Comparison of ENCODE assay signal across 27 cellular contexts in the genomic region with DNA sequence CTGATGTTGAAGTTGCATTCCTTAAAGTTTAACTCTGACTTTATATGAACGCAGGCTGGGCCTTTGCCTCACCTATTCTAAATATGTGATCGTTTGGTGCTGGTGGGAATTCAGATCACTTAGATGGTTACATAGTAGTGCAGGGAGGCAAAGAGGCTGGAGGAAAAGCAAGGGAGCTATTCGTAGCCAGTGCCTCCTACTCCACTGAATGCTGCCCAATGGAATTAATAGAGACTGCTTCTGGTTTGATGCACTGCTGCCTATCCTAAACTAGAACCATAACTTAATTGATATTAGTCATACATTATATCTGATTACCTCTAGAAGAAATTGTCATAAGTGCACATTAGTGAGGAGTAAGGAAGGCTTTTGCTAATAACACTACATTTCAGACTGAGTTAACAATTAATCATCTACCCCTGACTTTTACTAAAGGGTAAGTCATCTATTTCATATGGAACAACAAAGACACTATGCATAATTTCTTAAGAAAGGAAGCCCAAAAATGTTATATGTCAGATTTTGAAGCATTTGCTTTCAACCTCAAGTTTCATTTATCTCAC.
DNase-seq lines count a peak whose midpoint lies in the region; ATAC-seq and TF ChIP-seq lines count a peak whose summit lies in the region.
"Had no signal": no experiment of that assay in that cellular context is flagged by ENCODE, and none has a peak within 500 bp of the region (broad histone marks: within the 10 kb centered on the region; RNA-seq: fewer than 3 reads in every experiment).

No MANE protein-coding gene starts in this region.

- no peaks in the 10 kb centered on the region for H3K27me3 ChIP-seq in SK-N-SH (ENCODE audit: insufficient read depth)
- H3K27me3 ChIP-seq: BE2C; BLaER1; BLaER1 treated with 17β-estradiol and CSF1 and Interleukin-3, amounts not matched to agents 10 nM and 100 nM had no signal

- no peak overlapping the region for H3K9ac ChIP-seq in SK-N-SH
- H3K9ac ChIP-seq: BLaER1; BLaER1 treated with 17β-estradiol and CSF1 and Interleukin-3, amounts not matched to agents 10 nM and 100 nM had no signal

- H3K4me1 ChIP-seq in SK-N-SH (ENCODE audit: control insufficient read depth in 1 of 2, insufficient read depth in 2 of 2, low read depth in 1 of 2, low read length in 1 of 2) = peaks cover 0 to 10% of the 10 kb centered on the region in 2 experiments; a peak in 2 of 4 replicates
- H3K4me1 ChIP-seq: A549; BE2C; BLaER1; BLaER1 treated with 17β-estradiol and CSF1 and Interleukin-3, amounts not matched to agents 10 nM and 100 nM; Caco-2 had no signal

- no peak for TF ChIP-seq RAD21 in SK-N-SH (IDR thresholded peaks at IDR 0.05; ENCODE audit: low read length)

- DNase-seq in SK-N-SH = no peak
- DNase-seq: 8988T; ACHN; AML-193; BE2C; C1 segment of cervical spinal cord; Caco-2; Calu3; CD4-positive, alpha-beta memory T cell; CD4-positive, alpha-beta T cell; CD4-positive, CD25-positive, alpha-beta regulatory T cell; CD8-positive, alpha-beta memory T cell; CD8-positive, alpha-beta T cell; COR-L47; DMS 273 treated with DMSO at 0.1 percent for 48 hours; DMS153; DMS53; DMS79; DMS79 treated with DMSO at 0.1 percent for 48 hours; DND-41; EL had no signal

- H3K79me2 ChIP-seq in SK-N-SH (ENCODE audit: insufficient read depth) = no peaks in the 10 kb centered on the region

- no peaks in the 10 kb centered on the region for H4K20me1 ChIP-seq in SK-N-SH (ENCODE audit: insufficient read depth)
- H4K20me1 ChIP-seq: BLaER1; BLaER1 treated with 17β-estradiol and CSF1 and Interleukin-3, amounts not matched to agents 10 nM and 100 nM had no signal

- no peaks in the 10 kb centered on the region for H3F3A ChIP-seq in SK-N-SH (replicated peaks; ENCODE audit: insufficient read depth)

- no peak overlapping the region for H3K4me2 ChIP-seq in SK-N-SH
- H3K4me2 ChIP-seq: A549; BLaER1; BLaER1 treated with 17β-estradiol and CSF1 and Interleukin-3, amounts not matched to agents 10 nM and 100 nM had no signal

- POLR2A ChIA-PET in SK-N-SH (lab: Yijun Ruan, JAX) = no interaction called here

- no peaks in the 10 kb centered on the region for H3K9me3 ChIP-seq in SK-N-SH
- H3K9me3 ChIP-seq: A549; BE2C; BLaER1; BLaER1 treated with 17β-estradiol and CSF1 and Interleukin-3, amounts not matched to agents 10 nM and 100 nM; Caco-2 had no signal

- peak; percentile 91 for ATAC-seq in SK-N-SH treated with all-trans-retinoic acid at 6 μM for 48 hours
- ATAC-seq: A549; CD8-positive, alpha-beta T cell had no signal

- H3K4me3 ChIP-seq in SK-N-SH (ENCODE audit: low read depth in 2 of 2, low read length in 1 of 2) = no peak overlapping the region
- H3K4me3 ChIP-seq: A549; BLaER1; BLaER1 treated with 17β-estradiol and CSF1 and Interleukin-3, amounts not matched to agents 10 nM and 100 nM had no signal

- no peak overlapping the region for H3K27ac ChIP-seq in SK-N-SH (ENCODE audit: low read depth in 2 of 2, low read length in 1 of 2)
- H3K27ac ChIP-seq: 22Rv1; A549; BLaER1; BLaER1 treated with 17β-estradiol and CSF1 and Interleukin-3, amounts not matched to agents 10 nM and 100 nM; C4-2B had no signal

- 23% methylated on average over 3 of the region's 3 CpGs for WGBS in SK-N-SH (ENCODE audit: low lambda C conversion rate)

- 0 out of 4 replicates have a peak, but pooled peaks of 1 of the 2 experiments have one; percentile 25 for TF ChIP-seq EP300 in SK-N-SH (IDR thresholded peaks at IDR 0.05; ENCODE audit: borderline replicate concordance in 1 of 2, low read depth in 1 of 2, low read length in 1 of 2)

- H3K9me2 ChIP-seq in SK-N-SH = no peaks in the 10 kb centered on the region

- H2AFZ ChIP-seq in SK-N-SH (ENCODE audit: low read depth) = no peak overlapping the region

- H3K36me3 ChIP-seq in SK-N-SH (replicated peaks in 1 of 2; ENCODE audit: control insufficient read depth in 1 of 2, insufficient read depth in 2 of 2, low read length in 1 of 2) = no peaks in the 10 kb centered on the region
- H3K36me3 ChIP-seq: BE2C; BLaER1; BLaER1 treated with 17β-estradiol and CSF1 and Interleukin-3, amounts not matched to agents 10 nM and 100 nM had no signal

- no peak for TF ChIP-seq CTCF in SK-N-SH (IDR thresholded peaks at IDR 0.05)

- CTCF ChIA-PET in SK-N-SH (lab: Yijun Ruan, JAX) = no interaction called here

TF ChIP-seq in SK-N-SH treated with all-trans-retinoic acid at 6 μM for 48 hours, 23 proteins besides CTCF, POLR2A, EP300 and RAD21 (continues in another document):
- TF ChIP-seq, protein P1, sequence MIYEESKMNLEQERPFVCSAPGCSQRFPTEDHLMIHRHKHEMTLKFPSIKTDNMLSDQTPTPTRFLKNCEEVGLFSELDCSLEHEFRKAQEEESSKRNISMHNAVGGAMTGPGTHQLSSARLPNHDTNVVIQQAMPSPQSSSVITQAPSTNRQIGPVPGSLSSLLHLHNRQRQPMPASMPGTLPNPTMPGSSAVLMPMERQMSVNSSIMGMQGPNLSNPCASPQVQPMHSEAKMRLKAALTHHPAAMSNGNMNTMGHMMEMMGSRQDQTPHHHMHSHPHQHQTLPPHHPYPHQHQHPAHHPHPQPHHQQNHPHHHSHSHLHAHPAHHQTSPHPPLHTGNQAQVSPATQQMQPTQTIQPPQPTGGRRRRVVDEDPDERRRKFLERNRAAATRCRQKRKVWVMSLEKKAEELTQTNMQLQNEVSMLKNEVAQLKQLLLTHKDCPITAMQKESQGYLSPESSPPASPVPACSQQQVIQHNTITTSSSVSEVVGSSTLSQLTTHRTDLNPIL (CRISPR knock-in tag; IDR thresholded peaks at IDR 0.05; ENCODE audit: low read depth) = peak; percentile 81; the same call in 1 of the 2 replicates
- TF ChIP-seq BACH2 (CRISPR knock-in tag; IDR thresholded peaks at IDR 0.05; ENCODE audit: borderline replicate concordance) = no peak
- TF ChIP-seq, protein P2, sequence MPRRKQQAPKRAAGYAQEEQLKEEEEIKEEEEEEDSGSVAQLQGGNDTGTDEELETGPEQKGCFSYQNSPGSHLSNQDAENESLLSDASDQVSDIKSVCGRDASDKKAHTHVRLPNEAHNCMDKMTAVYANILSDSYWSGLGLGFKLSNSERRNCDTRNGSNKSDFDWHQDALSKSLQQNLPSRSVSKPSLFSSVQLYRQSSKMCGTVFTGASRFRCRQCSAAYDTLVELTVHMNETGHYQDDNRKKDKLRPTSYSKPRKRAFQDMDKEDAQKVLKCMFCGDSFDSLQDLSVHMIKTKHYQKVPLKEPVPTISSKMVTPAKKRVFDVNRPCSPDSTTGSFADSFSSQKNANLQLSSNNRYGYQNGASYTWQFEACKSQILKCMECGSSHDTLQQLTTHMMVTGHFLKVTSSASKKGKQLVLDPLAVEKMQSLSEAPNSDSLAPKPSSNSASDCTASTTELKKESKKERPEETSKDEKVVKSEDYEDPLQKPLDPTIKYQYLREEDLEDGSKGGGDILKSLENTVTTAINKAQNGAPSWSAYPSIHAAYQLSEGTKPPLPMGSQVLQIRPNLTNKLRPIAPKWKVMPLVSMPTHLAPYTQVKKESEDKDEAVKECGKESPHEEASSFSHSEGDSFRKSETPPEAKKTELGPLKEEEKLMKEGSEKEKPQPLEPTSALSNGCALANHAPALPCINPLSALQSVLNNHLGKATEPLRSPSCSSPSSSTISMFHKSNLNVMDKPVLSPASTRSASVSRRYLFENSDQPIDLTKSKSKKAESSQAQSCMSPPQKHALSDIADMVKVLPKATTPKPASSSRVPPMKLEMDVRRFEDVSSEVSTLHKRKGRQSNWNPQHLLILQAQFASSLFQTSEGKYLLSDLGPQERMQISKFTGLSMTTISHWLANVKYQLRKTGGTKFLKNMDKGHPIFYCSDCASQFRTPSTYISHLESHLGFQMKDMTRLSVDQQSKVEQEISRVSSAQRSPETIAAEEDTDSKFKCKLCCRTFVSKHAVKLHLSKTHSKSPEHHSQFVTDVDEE (CRISPR knock-in tag; IDR thresholded peaks at IDR 0.05) = no peak

TF ChIP-seq in SK-N-SH, 30 proteins besides CTCF, POLR2A, EP300 and RAD21:
- TF ChIP-seq, protein P3, sequence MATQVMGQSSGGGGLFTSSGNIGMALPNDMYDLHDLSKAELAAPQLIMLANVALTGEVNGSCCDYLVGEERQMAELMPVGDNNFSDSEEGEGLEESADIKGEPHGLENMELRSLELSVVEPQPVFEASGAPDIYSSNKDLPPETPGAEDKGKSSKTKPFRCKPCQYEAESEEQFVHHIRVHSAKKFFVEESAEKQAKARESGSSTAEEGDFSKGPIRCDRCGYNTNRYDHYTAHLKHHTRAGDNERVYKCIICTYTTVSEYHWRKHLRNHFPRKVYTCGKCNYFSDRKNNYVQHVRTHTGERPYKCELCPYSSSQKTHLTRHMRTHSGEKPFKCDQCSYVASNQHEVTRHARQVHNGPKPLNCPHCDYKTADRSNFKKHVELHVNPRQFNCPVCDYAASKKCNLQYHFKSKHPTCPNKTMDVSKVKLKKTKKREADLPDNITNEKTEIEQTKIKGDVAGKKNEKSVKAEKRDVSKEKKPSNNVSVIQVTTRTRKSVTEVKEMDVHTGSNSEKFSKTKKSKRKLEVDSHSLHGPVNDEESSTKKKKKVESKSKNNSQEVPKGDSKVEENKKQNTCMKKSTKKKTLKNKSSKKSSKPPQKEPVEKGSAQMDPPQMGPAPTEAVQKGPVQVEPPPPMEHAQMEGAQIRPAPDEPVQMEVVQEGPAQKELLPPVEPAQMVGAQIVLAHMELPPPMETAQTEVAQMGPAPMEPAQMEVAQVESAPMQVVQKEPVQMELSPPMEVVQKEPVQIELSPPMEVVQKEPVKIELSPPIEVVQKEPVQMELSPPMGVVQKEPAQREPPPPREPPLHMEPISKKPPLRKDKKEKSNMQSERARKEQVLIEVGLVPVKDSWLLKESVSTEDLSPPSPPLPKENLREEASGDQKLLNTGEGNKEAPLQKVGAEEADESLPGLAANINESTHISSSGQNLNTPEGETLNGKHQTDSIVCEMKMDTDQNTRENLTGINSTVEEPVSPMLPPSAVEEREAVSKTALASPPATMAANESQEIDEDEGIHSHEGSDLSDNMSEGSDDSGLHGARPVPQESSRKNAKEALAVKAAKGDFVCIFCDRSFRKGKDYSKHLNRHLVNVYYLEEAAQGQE (IDR thresholded peaks at IDR 0.05; ENCODE audit: low read depth, low read length) = no peak
- TF ChIP-seq, protein P4, sequence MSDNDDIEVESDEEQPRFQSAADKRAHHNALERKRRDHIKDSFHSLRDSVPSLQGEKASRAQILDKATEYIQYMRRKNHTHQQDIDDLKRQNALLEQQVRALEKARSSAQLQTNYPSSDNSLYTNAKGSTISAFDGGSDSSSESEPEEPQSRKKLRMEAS (IDR thresholded peaks at IDR 0.05; ENCODE audit: low read depth) = no peak
- no peak for TF ChIP-seq POLR2AphosphoS5 (IDR thresholded peaks at IDR 0.05; ENCODE audit: low read depth, low read length)
- TF ChIP-seq TEAD4 (IDR thresholded peaks at IDR 0.05; ENCODE audit: borderline replicate concordance, insufficient read depth) = no peak
- TF ChIP-seq SIN3A (IDR thresholded peaks at IDR 0.05; ENCODE audit: borderline replicate concordance, low read depth, low read length) = no peak
- no peak for TF ChIP-seq YY1 (IDR thresholded peaks at IDR 0.05; ENCODE audit: low read depth)
- no peak for TF ChIP-seq FOSL2 (IDR thresholded peaks at IDR 0.05; ENCODE audit: borderline replicate concordance, low read depth)
- no peak for TF ChIP-seq TCF12 (IDR thresholded peaks at IDR 0.05)
